Comparison of ENCODE assay signal across 26 cellular contexts in the genomic region with DNA sequence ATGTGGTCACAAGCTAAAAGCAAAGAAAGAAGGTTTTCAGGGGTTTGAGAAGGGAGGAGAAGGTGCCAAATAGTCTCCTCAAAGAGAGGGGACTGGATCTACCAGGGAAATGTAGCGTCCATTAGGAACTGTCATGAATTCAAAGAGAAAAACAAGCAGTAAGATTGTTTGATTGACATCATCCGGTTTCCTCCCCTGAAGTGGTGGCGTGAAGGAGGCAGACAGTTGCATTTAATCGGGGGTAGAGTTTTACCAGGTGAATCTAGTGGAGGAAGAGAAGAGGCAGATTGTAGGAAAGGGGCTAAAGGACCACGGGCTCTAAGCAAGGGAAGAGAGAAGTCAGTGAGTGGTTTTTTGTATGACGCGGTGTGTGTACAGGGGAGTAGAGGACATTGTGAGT. TPM values are rescaled to one million over a fixed set of nuclear protein-coding genes. Genes with fewer than 3 reads are reported as not detected.
"Had no signal": no experiment of that assay in that cellular context is flagged by ENCODE, and none has a peak within 500 bp of the region (broad histone marks: within the 10 kb centered on the region; RNA-seq: fewer than 3 reads in every experiment).

No MANE protein-coding gene starts in this region.

- H3K4me2 ChIP-seq: KMS-11 had no signal

- H3K27ac ChIP-seq: KMS-11, SJSA1, SK-N-MC had no signal

- ATAC-seq: HepG2 had no signal

- H3K9me3 ChIP-seq: SJSA1 had no signal

- DNase-seq: IMR-90, Kasumi-1, MV-4-11, NCI-H1048, NCI-H1105, NCI-H1417, NCI-H1436 treated with DMSO at 0.1 percent for 48 hours, NCI-H1694, NCI-H187 treated with DMSO at 0.1 percent for 48 hours, NCI-H2029 treated with DMSO at 0.1 percent for 48 hours, NCI-H2171 treated with DMSO at 0.1 percent for 48 hours, NCI-H2227 treated with DMSO at 0.1 percent for 48 hours, NCI-H446, NCI-H510A, NCI-H524 treated with DMSO at 0.1 percent for 48 hours, NCI-H69, NCI-H774, Right ventricle myocardium superior, SIG-M5, SW 1271 had no signal

- H3K36me3 ChIP-seq: SJSA1 had no signal

- H3K4me3 ChIP-seq: SJSA1, SK-N-MC had no signal

- H3K4me1 ChIP-seq: SJSA1 had no signal

- H3K27me3 ChIP-seq: SJSA1 had no signal

- FAIRE-seq: HepG2, RCC 7860 had no signal

- H3K9ac ChIP-seq: KMS-11 had no signal

RNA-seq across cellular contexts. Expression of gene CYSLTR2, which starts 13.0 kb away (rescaled TPM):
- total RNA-seq: HepG2, HT1080, IMR-90, SJSA1 had no signal
- polyA plus RNA-seq: HepG2, IMR-90 had no signal
